Comparison of ENCODE assay signal across 8 cellular contexts in the genomic region with DNA sequence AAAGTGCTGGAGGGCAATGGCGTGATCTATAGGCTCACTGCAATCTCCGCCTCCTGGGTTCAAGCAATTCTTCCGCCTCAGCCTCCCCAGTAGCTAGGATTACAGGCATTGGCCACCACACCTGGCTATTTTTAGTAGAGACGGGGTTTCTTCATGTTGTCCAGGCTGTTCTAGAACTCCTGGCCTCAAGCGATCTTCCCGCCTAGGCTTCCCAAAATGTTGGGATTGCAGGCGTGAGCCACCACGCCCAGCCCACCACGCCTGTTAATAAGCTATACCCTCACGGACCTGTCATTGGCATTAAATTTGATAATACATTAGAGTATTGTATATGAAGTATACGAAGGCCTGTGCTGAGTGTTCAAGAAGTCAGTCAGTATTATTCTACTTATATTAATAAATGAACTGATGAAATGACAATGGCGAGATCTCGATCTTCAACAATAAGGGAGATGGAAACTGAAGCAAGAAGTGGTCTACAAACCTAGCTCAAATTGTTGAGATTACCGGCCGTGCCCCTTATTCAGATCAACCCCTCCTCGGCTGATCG. TPM values are rescaled to one million over a fixed set of nuclear protein-coding genes. Genes with fewer than 3 reads are reported as not detected.
DNase-seq lines count a peak whose midpoint lies in the region; ATAC-seq and TF ChIP-seq lines count a peak whose summit lies in the region.

No MANE protein-coding gene starts in this region.

- H3K36me3 ChIP-seq in BJ (ENCODE audit: control insufficient read depth, insufficient read depth, low read length), result no peaks in the 10 kb centered on the region
- no peaks in the 10 kb centered on the region for H3K36me3 ChIP-seq in KMS-11 (ENCODE audit: insufficient read depth)
- H3K36me3 ChIP-seq in colonic mucosa, result no peaks in the 10 kb centered on the region

- peaks cover 3% of the 10 kb centered on the region for H3K9me3 Mint-ChIP-seq in natural killer cell treated with Interleukin-12 subunit alpha and Interleukin-12 subunit beta and Interleukin-15 and Interleukin-18, amount 100 ng/mL, for 72 hours

- no peaks in the 10 kb centered on the region for H3K36me3 Mint-ChIP-seq in natural killer cell treated with Interleukin-12 subunit alpha and Interleukin-12 subunit beta and Interleukin-15 and Interleukin-18, amount 100 ng/mL, for 72 hours

- H3K27me3 ChIP-seq in BJ (ENCODE audit: control insufficient read depth, insufficient read depth, low read length), result no peaks in the 10 kb centered on the region
- H3K27me3 ChIP-seq in KMS-11 (ENCODE audit: insufficient read depth, low read depth), result no peaks in the 10 kb centered on the region
- H3K27me3 ChIP-seq in colonic mucosa, result no peaks in the 10 kb centered on the region

- H3K4me1 ChIP-seq in KMS-11 (ENCODE audit: low read depth, poor library complexity, severe bottlenecking) (peaks cover 15% of the 10 kb centered on the region), colonic mucosa (peaks cover 3% of the 10 kb centered on the region)

- CTCF ChIA-PET in BJ (lab: Yijun Ruan, JAX), result no interaction called here

- DNase-seq in BJ (ENCODE audit: low read depth), result no peak
- no peak for DNase-seq in colonic mucosa
- no peak for DNase-seq in natural killer cell treated with Interleukin-12 subunit alpha and Interleukin-12 subunit beta and Interleukin-15 and Interleukin-18, amount 100 ng/mL, for 72 hours (ENCODE audit: low spot score)
- DNase-seq in activated gamma-delta T cell treated with Interleukin-2 at 50 U/mL for 16 hours, result no peak
- DNase-seq in T1000 (lab: John Stamatoyannopoulos, UW), result no peak

- H3K4me3 ChIP-seq in BJ (ENCODE audit: low read depth, low read length), result peak overlapping the region; percentile 96
- no peak overlapping the region for H3K4me3 ChIP-seq in KMS-11 (IDR thresholded peaks at IDR 0.05; ENCODE audit: insufficient read depth, low read depth, low read length)
- H3K4me3 ChIP-seq in colonic mucosa, result peak overlapping the region; percentile 73

- TF ChIP-seq CTCF in BJ (IDR thresholded peaks at IDR 0.05; ENCODE audit: insufficient read depth, low read depth, low read length) (no peak), KMS-11 (conservative IDR thresholded peaks at IDR 0.05; ENCODE audit: low read depth, low read length) (no peak), colonic mucosa (IDR thresholded peaks at IDR 0.05) (no peak)

- H3K27ac ChIP-seq in KMS-11, result no peak overlapping the region
- peak overlapping the region; percentile 73 for H3K27ac ChIP-seq in colonic mucosa

- intact Hi-C loops in colonic mucosa (cut with DNase I), result no loop called here

- no peaks in the 10 kb centered on the region for H4K20me1 ChIP-seq in KMS-11 (ENCODE audit: insufficient read depth)

- no peaks in the 10 kb centered on the region for H3K9me3 ChIP-seq in colonic mucosa

- peak overlapping the region; percentile 86 for H3K4me3 Mint-ChIP-seq in natural killer cell treated with Interleukin-12 subunit alpha and Interleukin-12 subunit beta and Interleukin-15 and Interleukin-18, amount 100 ng/mL, for 72 hours

- no peaks in the 10 kb centered on the region for H3K27me3 Mint-ChIP-seq in natural killer cell treated with Interleukin-12 subunit alpha and Interleukin-12 subunit beta and Interleukin-15 and Interleukin-18, amount 100 ng/mL, for 72 hours

- H3K4me1 Mint-ChIP-seq in natural killer cell treated with Interleukin-12 subunit alpha and Interleukin-12 subunit beta and Interleukin-15 and Interleukin-18, amount 100 ng/mL, for 72 hours (ENCODE audit: low read depth in 2 of 2), result peaks cover 15 to 20% of the 10 kb centered on the region in 2 donors

- H3K27ac Mint-ChIP-seq in natural killer cell treated with Interleukin-12 subunit alpha and Interleukin-12 subunit beta and Interleukin-15 and Interleukin-18, amount 100 ng/mL, for 72 hours, result peak overlapping the region; percentile 56 to 91

- peak overlapping the region; percentile 92 for H3K4me2 ChIP-seq in KMS-11

- POLR2A ChIA-PET in BJ (lab: Charles Lee), result interaction anchor here (0.8 kb wide), 1 partner anchor 77 kb away, joined by 4 read pairs; a partner anchor contains a TSS

- no peaks in the 10 kb centered on the region for H3K79me2 ChIP-seq in KMS-11 (ENCODE audit: insufficient read depth, low read depth)

- peak overlapping the region; percentile 75 for H2AFZ ChIP-seq in KMS-11 (ENCODE audit: low read depth)

- ATAC-seq in natural killer cell treated with Interleukin-12 subunit alpha and Interleukin-12 subunit beta and Interleukin-15 and Interleukin-18, amount 100 ng/mL, for 72 hours, result no peak
- ATAC-seq in HG02571 (IDR thresholded peaks at IDR 0.05; ENCODE audit: unreplicated experiment), result no peak
- no peak for ATAC-seq in GM21786 (IDR thresholded peaks at IDR 0.05; ENCODE audit: unreplicated experiment)

- H3K9ac ChIP-seq in KMS-11, result peak overlapping the region; percentile 25; the same call in 1 of the 2 replicates
- H3K9ac ChIP-seq in colonic mucosa (ENCODE audit: low read depth in 2 of 2, low read length in 2 of 2), result peak overlapping the region in 1 of 2 donors; percentile 81

RNA-seq across cellular contexts. Expression of a gene that starts 0.8 kb away (rescaled TPM):
- polyA plus RNA-seq in BJ (2011; rRNA removed), result 16.1 and 19.5 TPM in 2 replicates
- 79.4 and 84.5 TPM in 2 replicates for polyA minus RNA-seq in BJ (2011; rRNA and poly(A)+ RNA removed)
- total RNA-seq in colonic mucosa, result 10 to 100 TPM; 11.0 to 17.8 TPM
- 10 to 100 TPM; 19.5 to 26.4 TPM for total RNA-seq in natural killer cell treated with Interleukin-12 subunit alpha and Interleukin-12 subunit beta and Interleukin-15 and Interleukin-18, amount 100 ng/mL, for 72 hours
